Comparison of ENCODE assay signal across 30 cellular contexts in the genomic region with DNA sequence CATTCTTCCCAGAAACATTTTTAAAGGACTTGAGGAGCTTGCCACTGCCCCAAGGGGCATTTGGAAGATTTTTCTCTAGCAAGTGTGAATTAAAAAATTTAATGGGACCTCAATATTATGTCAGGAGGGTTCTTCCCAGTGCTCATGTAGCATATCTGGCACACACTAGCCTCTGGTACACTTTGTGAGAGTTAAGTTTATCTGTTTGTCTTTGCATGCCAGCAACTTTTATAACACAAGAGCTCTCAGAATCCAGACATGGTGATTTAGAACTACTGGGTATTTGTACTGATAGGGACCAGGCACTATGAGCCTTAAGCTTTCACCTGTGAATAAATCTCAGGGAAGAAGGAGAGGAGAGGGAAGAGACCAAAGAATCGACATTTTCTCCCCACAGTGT. TPM values are rescaled to one million over a fixed set of nuclear protein-coding genes. Genes with fewer than 3 reads are reported as not detected.
"Had no signal": no experiment of that assay in that cellular context is flagged by ENCODE, and none has a peak within 500 bp of the region (broad histone marks: within the 10 kb centered on the region; RNA-seq: fewer than 3 reads in every experiment).

No MANE protein-coding gene starts in this region.

- ATAC-seq: stimulated activated effector memory CD8-positive, alpha-beta T cell treated with anti-CD3 and anti-CD28 coated beads, Interleukin-12 subunit alpha, Interleukin-12 subunit beta, amount 100 ng/mL, for 72 hours; stimulated activated memory B cell treated with anti-CD40 and anti-IgM and Interleukin-4, amounts not matched to agents 10 μg/mL and 1 μg/mL and 100 μg/mL, for 72 hours; stimulated activated naive B cell treated with anti-CD40 and anti-IgM and Interleukin-4, amounts not matched to agents 10 μg/mL and 1 μg/mL and 100 μg/mL, for 72 hours; stimulated activated naive CD8-positive, alpha-beta T cell treated with anti-CD3 and anti-CD28 coated beads, Interleukin-15, amount 100 ng/mL, for 72 hours; stimulated activated naive CD8-positive, alpha-beta T cell treated with anti-CD3 and anti-CD28 coated beads, Interleukin-15, Interleukin-2, amounts not matched to agents 100 U/mL and 50 U/mL, for 24 hours; upper lobe of right lung had no signal

- H3K27ac ChIP-seq: stomach, suprapubic skin, testis, thoracic aorta, thyroid gland, tibial artery, tibial nerve, upper lobe of left lung, upper lobe of right lung, uterus, vagina had no signal

- H3K27me3 ChIP-seq: testis, upper lobe of left lung, upper lobe of right lung, uterus, vagina had no signal

- H3K4me3 ChIP-seq: stomach, suprapubic skin, testis, thoracic aorta, thyroid gland, tibial artery, tibial nerve, transverse colon, upper lobe of left lung, upper lobe of right lung, uterus, vagina had no signal

- DNase-seq: stimulated activated CD4-positive, alpha-beta T cell treated with anti-CD3 and anti-CD28 coated beads, Interleukin-2, amount 100 ng/mL, for 48 hours; stimulated activated CD4-positive, alpha-beta T cell treated with anti-CD3 and anti-CD28 coated beads, Interleukin-4, amount 100 ng/mL, for 1 hour; stimulated activated CD4-positive, alpha-beta T cell treated with anti-CD3 and anti-CD28 coated beads, Interleukin-4, amount 100 ng/mL, for 24 hours; stimulated activated CD4-positive, alpha-beta T cell treated with anti-CD3 and anti-CD28 coated beads, Interleukin-4, amount 100 ng/mL, for 4 hours; stimulated activated CD8-positive, alpha-beta memory T cell treated with anti-CD3 and anti-CD28 coated beads, Interleukin-4, amount 100 ng/mL, for 48 hours; stimulated activated naive B cell treated with anti-CD40 and anti-IgM and Interleukin-4, amounts not matched to agents 10 μg/mL and 1 μg/mL and 100 μg/mL, for 72 hours; stimulated activated naive CD4-positive, alpha-beta T cell; stimulated activated naive CD4-positive, alpha-beta T cell treated with Interleukin-2 at 50 U/mL for 16 hours; stimulated activated naive CD8-positive, alpha-beta T cell treated with anti-CD3 and anti-CD28 coated beads, Interleukin-15, amount 100 ng/mL, for 72 hours; stimulated activated naive CD8-positive, alpha-beta T cell treated with anti-CD3 and anti-CD28 coated beads, Interleukin-15, Interleukin-2, amounts not matched to agents 100 U/mL and 50 U/mL, for 24 hours; stomach; substantia nigra; testis; thyroid gland; tibial artery; transverse colon; trophoblast cell; upper lobe of left lung; upper lobe of right lung; uterus had no signal

- H3K4me1 ChIP-seq: stomach, suprapubic skin, thyroid gland, tibial artery, tibial nerve, upper lobe of left lung, upper lobe of right lung, uterus, vagina had no signal

- H3K9me3 ChIP-seq: stomach, suprapubic skin, testis, thoracic aorta, thyroid gland, tibial artery, tibial nerve, transverse colon, upper lobe of left lung, upper lobe of right lung, uterus, vagina had no signal

- H3K36me3 ChIP-seq: stomach, suprapubic skin, thoracic aorta, thyroid gland, tibial artery, tibial nerve, transverse colon, upper lobe of left lung, upper lobe of right lung, uterus, vagina had no signal

RNA-seq across cellular contexts. Expression of gene SPINT3, which starts 12.9 kb away (rescaled TPM):
- total RNA-seq: stomach, subcutaneous adipose tissue, temporal lobe, testis, thoracic aorta, thyroid gland, tibial nerve, transverse colon, upper lobe of left lung, upper lobe of right lung, ureter, urinary bladder, uterus, vagina had no signal

RNA-seq across cellular contexts. Expression of gene WFDC2, which starts 33.0 kb away (rescaled TPM):
- total RNA-seq: thoracic aorta, urinary bladder had no signal

RNA-seq across cellular contexts. Expression of gene WFDC6, which starts 36.7 kb away (rescaled TPM):
- total RNA-seq: stomach, subcutaneous adipose tissue, temporal lobe, thoracic aorta, thyroid gland, tibial nerve, transverse colon, upper lobe of right lung, ureter, urinary bladder, uterus, vagina had no signal

RNA-seq across cellular contexts. Expression of gene EPPIN, which starts 44.6 kb away (rescaled TPM):
- total RNA-seq: stomach, subcutaneous adipose tissue, temporal lobe, thoracic aorta, tibial nerve, transverse colon, upper lobe of right lung, ureter, urinary bladder, vagina had no signal
